ENCODE assay signal across 28 cellular contexts in genomic region chr7:12590559-12590958, GRCh38. TPM values are rescaled to one million over a fixed set of nuclear protein-coding genes. Genes with fewer than 3 reads are reported as not detected.
"Had no signal": no experiment of that assay in that cellular context is flagged by ENCODE, and none has a peak within 500 bp of the region (broad histone marks: within the 10 kb centered on the region; RNA-seq: fewer than 3 reads in every experiment).

No MANE protein-coding gene starts in this region.

- ATAC-seq: effector memory CD8-positive, alpha-beta T cell; esophagus mucosa; foreskin keratinocyte; gastrocnemius medialis; gastroesophageal sphincter; heart left ventricle; heart right ventricle had no signal

- FAIRE-seq: colon, endometrium, endothelial cell of umbilical vein, frontal cortex had no signal

- H3K4me1 ChIP-seq: colonic mucosa, esophagus muscularis mucosa, esophagus squamous epithelium, foreskin keratinocyte, gastrocnemius medialis, gastroesophageal sphincter had no signal

- H3K27me3 ChIP-seq: colonic mucosa, esophagus muscularis mucosa, esophagus squamous epithelium, foreskin keratinocyte, gastrocnemius medialis, gastroesophageal sphincter, heart left ventricle, heart right ventricle had no signal

- H3K36me3 ChIP-seq: colonic mucosa, esophagus muscularis mucosa, gastrocnemius medialis, gastroesophageal sphincter, heart left ventricle, heart right ventricle had no signal

- H3K9me3 ChIP-seq: colonic mucosa, esophagus muscularis mucosa, esophagus squamous epithelium, gastrocnemius medialis, gastroesophageal sphincter, heart left ventricle, heart right ventricle had no signal

- H3K27ac ChIP-seq: colonic mucosa, coronary artery, dorsolateral prefrontal cortex, epithelial cell of prostate, esophagus muscularis mucosa, esophagus squamous epithelium, foreskin keratinocyte, gastrocnemius medialis, gastroesophageal sphincter, heart left ventricle, heart right ventricle had no signal

- H3K4me3 ChIP-seq: colonic mucosa, coronary artery, dorsolateral prefrontal cortex, esophagus muscularis mucosa, esophagus squamous epithelium, gastrocnemius medialis, gastroesophageal sphincter, heart left ventricle, heart right ventricle had no signal

- DNase-seq: colonic mucosa; cortex of kidney; dermis blood vessel endothelial cell; dorsolateral prefrontal cortex; effector CD4-positive, alpha-beta T cell; effector CD8-positive, alpha-beta T cell; effector memory CD4-positive, alpha-beta T cell; effector memory CD8-positive, alpha-beta T cell; endodermal cell; erythroblast; esophagus squamous epithelium; foreskin fibroblast; foreskin keratinocyte; foreskin melanocyte; gastrocnemius medialis; glutamatergic neuron; head of caudate nucleus; heart left ventricle; heart right ventricle had no signal

RNA-seq across cellular contexts. Expression of gene SCIN, which starts 20.0 kb away (rescaled TPM):
- polyA plus RNA-seq: foreskin keratinocyte had no signal
